ENCODE assay signal across 20 cellular contexts in the genomic region with DNA sequence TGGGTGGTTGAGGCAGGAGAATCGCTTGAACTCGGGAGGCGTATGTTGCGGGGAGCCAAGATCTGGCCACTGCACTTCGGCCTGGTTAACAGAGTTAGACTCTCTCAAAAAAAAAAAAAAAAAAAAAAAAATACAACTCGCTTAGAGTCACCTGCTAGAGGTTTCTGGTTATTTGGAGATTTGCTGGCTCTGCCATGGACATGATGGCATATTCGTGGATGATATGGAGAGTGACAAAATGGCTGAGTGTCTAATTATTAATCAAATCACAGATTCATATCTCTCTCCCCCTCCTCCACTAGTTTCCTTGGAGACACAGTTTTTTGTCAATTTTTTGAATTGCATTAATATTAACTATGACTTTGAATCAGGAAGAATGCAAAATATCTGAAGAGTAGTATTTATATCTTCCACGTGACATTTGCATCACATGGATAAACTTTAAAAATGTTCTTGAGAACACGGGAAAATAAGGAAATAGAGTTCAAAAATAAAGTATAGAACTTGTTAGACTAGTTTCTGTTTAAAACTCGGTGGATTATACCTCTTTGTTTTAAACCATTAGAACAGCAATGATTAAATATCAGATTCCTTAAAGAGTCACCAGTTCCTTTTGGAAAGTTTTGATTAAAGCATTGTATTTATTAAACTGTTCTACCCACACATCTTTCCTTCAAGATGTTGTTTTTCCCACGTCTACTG. TPM values are rescaled to one million over a fixed set of nuclear protein-coding genes. Genes with fewer than 3 reads are reported as not detected.
DNase-seq lines count a peak whose midpoint lies in the region; ATAC-seq and TF ChIP-seq lines count a peak whose summit lies in the region.
"Had no signal": no experiment of that assay in that cellular context is flagged by ENCODE, and none has a peak within 500 bp of the region (broad histone marks: within the 10 kb centered on the region; RNA-seq: fewer than 3 reads in every experiment).

No MANE protein-coding gene starts in this region.

- CTCF ChIA-PET in activated CD4-positive, alpha-beta T cell treated with anti-CD3 and anti-CD28 coated beads, Interleukin-2, amount 10 ng/mL, durations not matched to agents 7 days and 5 days (lab: Charles Lee): no interaction called here

- H3K4me1 ChIP-seq in OCI-LY3 (ENCODE audit: low read length): peaks cover 8% of the 10 kb centered on the region
- H3K4me1 ChIP-seq in mesendoderm (ENCODE audit: control insufficient read depth, low read depth, low read length): no peaks in the 10 kb centered on the region
- peaks cover 0 to 3% (median 2%) of the 10 kb centered on the region in 4 donors for H3K4me1 ChIP-seq in stomach
- H3K4me1 ChIP-seq: SJSA1 had no signal

- WGBS in mesendoderm (ENCODE audit: extremely low coverage, insufficient coverage, low lambda C conversion rate): no CpG with 5 or more reads among the region's 11 CpGs
- WGBS in stomach, 5 donors: 37 to 56% (median 45%) methylated on average over 11 of the region's 11 CpGs

- H3K9me3 Mint-ChIP-seq in activated CD4-positive, alpha-beta T cell treated with anti-CD3 and anti-CD28 coated beads, Interleukin-2, amount 10 ng/mL, durations not matched to agents 7 days and 5 days: no peaks in the 10 kb centered on the region
- H3K9me3 Mint-ChIP-seq: CD8-positive, alpha-beta T cell had no signal

- no peak overlapping the region for H4K8ac ChIP-seq in mesendoderm (ENCODE audit: low read depth, low read length)

- H3K4me3 ChIP-seq in OCI-LY3 (ENCODE audit: low read length) (no peak overlapping the region), mesendoderm (ENCODE audit: low read length) (no peak overlapping the region), stomach (no peak overlapping the region)
- H3K4me3 ChIP-seq: BLaER1 treated with 17β-estradiol and CSF1 and Interleukin-3, amounts not matched to agents 10 nM and 100 nM; MG63; SJSA1 had no signal

- no peak overlapping the region for H2BK5ac ChIP-seq in mesendoderm (ENCODE audit: low read length)

- no peaks in the 10 kb centered on the region for H3K79me1 ChIP-seq in mesendoderm (ENCODE audit: low read length)

- H3K79me2 ChIP-seq in OCI-LY3 (ENCODE audit: low read length) (no peaks in the 10 kb centered on the region), mesendoderm (ENCODE audit: control insufficient read depth, insufficient read depth, low read length) (no peaks in the 10 kb centered on the region)

- POLR2A ChIA-PET in activated CD4-positive, alpha-beta T cell treated with anti-CD3 and anti-CD28 coated beads, Interleukin-2, amount 10 ng/mL, durations not matched to agents 7 days and 5 days (lab: Charles Lee): no interaction called here

- peak overlapping the region; percentile 18; the same call in 1 of the 2 replicates for H2AFZ ChIP-seq in OCI-LY3 (ENCODE audit: low read depth, low read length)

- no peaks in the 10 kb centered on the region for H4K20me1 ChIP-seq in OCI-LY3 (ENCODE audit: insufficient read depth, low read length)
- H4K20me1 ChIP-seq: BLaER1 treated with 17β-estradiol and CSF1 and Interleukin-3, amounts not matched to agents 10 nM and 100 nM had no signal

- H3K9me3 ChIP-seq in OCI-LY3 (ENCODE audit: insufficient read depth, low read length): no peaks in the 10 kb centered on the region
- H3K9me3 ChIP-seq in stomach: no peaks in the 10 kb centered on the region
- H3K9me3 ChIP-seq: BLaER1 treated with 17β-estradiol and CSF1 and Interleukin-3, amounts not matched to agents 10 nM and 100 nM; MG63; SJSA1 had no signal

- H3K36me3 ChIP-seq in OCI-LY3 (replicated peaks; ENCODE audit: low read depth, low read length): no peaks in the 10 kb centered on the region
- H3K36me3 ChIP-seq in mesendoderm (ENCODE audit: control insufficient read depth, insufficient read depth, low read length): no peaks in the 10 kb centered on the region
- no peaks in the 10 kb centered on the region for H3K36me3 ChIP-seq in stomach
- H3K36me3 ChIP-seq: BLaER1 treated with 17β-estradiol and CSF1 and Interleukin-3, amounts not matched to agents 10 nM and 100 nM; MG63; SJSA1 had no signal

- H3K18ac ChIP-seq in mesendoderm (ENCODE audit: low read length): no peak overlapping the region

- H3K4me1 Mint-ChIP-seq in activated CD4-positive, alpha-beta T cell treated with anti-CD3 and anti-CD28 coated beads, Interleukin-2, amount 10 ng/mL, durations not matched to agents 7 days and 5 days: no peaks in the 10 kb centered on the region

- TF ChIP-seq CTCF in OCI-LY3 (IDR thresholded peaks at IDR 0.05; ENCODE audit: low read depth, low read length) (no peak), stomach (IDR thresholded peaks at IDR 0.05) (no peak)

- H2BK15ac ChIP-seq in mesendoderm (replicated peaks; ENCODE audit: low read depth): peak overlapping the region; percentile 19

- no peak overlapping the region for H4K5ac ChIP-seq in mesendoderm (ENCODE audit: low read length)

- H3K23ac ChIP-seq in mesendoderm (ENCODE audit: low read length): no peak overlapping the region

- no peak overlapping the region for H3K4ac ChIP-seq in mesendoderm (ENCODE audit: low read depth, low read length)

- DNase-seq in mesendoderm (no peak), stomach (no peak), amygdala (lab: John Stamatoyannopoulos, UW) (no peak)
- no peak for DNase-seq in activated CD4-positive, alpha-beta T cell treated with anti-CD3 and anti-CD28 coated beads, Interleukin-2, amount 10 ng/mL, durations not matched to agents 7 days and 5 days
- DNase-seq: CD8-positive, alpha-beta T cell; DMS79 treated with DMSO at 0.1 percent for 48 hours; H7; IMR-90; MG63; NCI-H1092; NCI-H1436 treated with DMSO at 0.1 percent for 48 hours; NCI-H2029; NCI-H345 had no signal

- no peaks in the 10 kb centered on the region for H3K27me3 Mint-ChIP-seq in activated CD4-positive, alpha-beta T cell treated with anti-CD3 and anti-CD28 coated beads, Interleukin-2, amount 10 ng/mL, durations not matched to agents 7 days and 5 days

- H3K9ac ChIP-seq in OCI-LY3 (ENCODE audit: low read length): no peak overlapping the region
- H3K9ac ChIP-seq in mesendoderm (ENCODE audit: low read length): no peak overlapping the region
- H3K9ac ChIP-seq: BLaER1 treated with 17β-estradiol and CSF1 and Interleukin-3, amounts not matched to agents 10 nM and 100 nM had no signal

- H3K27ac Mint-ChIP-seq in activated CD4-positive, alpha-beta T cell treated with anti-CD3 and anti-CD28 coated beads, Interleukin-2, amount 10 ng/mL, durations not matched to agents 7 days and 5 days: no peak overlapping the region
- H3K27ac Mint-ChIP-seq: CD8-positive, alpha-beta T cell had no signal

- no peak overlapping the region for H3K4me3 Mint-ChIP-seq in activated CD4-positive, alpha-beta T cell treated with anti-CD3 and anti-CD28 coated beads, Interleukin-2, amount 10 ng/mL, durations not matched to agents 7 days and 5 days
- H3K4me3 Mint-ChIP-seq: CD8-positive, alpha-beta T cell had no signal

- TF ChIP-seq POLR2A in stomach (IDR thresholded peaks at IDR 0.05): no peak

- peak; percentile 70 for ATAC-seq in esophagus mucosa
- no peak for ATAC-seq in HG02938 (IDR thresholded peaks at IDR 0.05; ENCODE audit: unreplicated experiment)
- ATAC-seq: CD8-positive, alpha-beta T cell; Panc1 had no signal

- H3K27me3 ChIP-seq in OCI-LY3 (ENCODE audit: low read depth, low read length): no peaks in the 10 kb centered on the region
- no peaks in the 10 kb centered on the region for H3K27me3 ChIP-seq in mesendoderm (ENCODE audit: insufficient read depth, low read length, poor library complexity)
- H3K27me3 ChIP-seq in stomach: no peaks in the 10 kb centered on the region
- H3K27me3 ChIP-seq: BLaER1 treated with 17β-estradiol and CSF1 and Interleukin-3, amounts not matched to agents 10 nM and 100 nM; MG63; SJSA1 had no signal

- no peak overlapping the region for H2BK120ac ChIP-seq in mesendoderm (ENCODE audit: low read depth, low read length)

- no peak for TF ChIP-seq EP300 in stomach (IDR thresholded peaks at IDR 0.05)

- H3K4me2 ChIP-seq in OCI-LY3 (ENCODE audit: low read length): no peak overlapping the region
- H3K4me2 ChIP-seq in mesendoderm (ENCODE audit: low read length): no peak overlapping the region

- intact Hi-C loops in stomach (cut with DNase I; ENCODE audit: low total_unique reads): no loop called here

- no peaks in the 10 kb centered on the region for H3K36me3 Mint-ChIP-seq in activated CD4-positive, alpha-beta T cell treated with anti-CD3 and anti-CD28 coated beads, Interleukin-2, amount 10 ng/mL, durations not matched to agents 7 days and 5 days (ENCODE audit: low read depth)
- H3K36me3 Mint-ChIP-seq: CD8-positive, alpha-beta T cell had no signal

- no peak overlapping the region for H3K56ac ChIP-seq in mesendoderm (ENCODE audit: low read length)

- no peak overlapping the region for H3K27ac ChIP-seq in OCI-LY3 (ENCODE audit: low read length)
- no peak overlapping the region for H3K27ac ChIP-seq in mesendoderm (ENCODE audit: low read depth, low read length)
- peak overlapping the region in 3 of 5 donors; percentile 11 to 49 (median 39) for H3K27ac ChIP-seq in stomach
- H3K27ac ChIP-seq: BLaER1 treated with 17β-estradiol and CSF1 and Interleukin-3, amounts not matched to agents 10 nM and 100 nM; HL-60; SJSA1 had no signal

- H2AK5ac ChIP-seq in mesendoderm (ENCODE audit: low read length): no peak overlapping the region

RNA-seq across cellular contexts. Expression of a gene that starts 47.9 kb away (rescaled TPM):
- total RNA-seq in esophagus mucosa: 302 TPM
- 27.1 TPM for polyA plus RNA-seq in mesendoderm (2013, experiment 1 of 2)
- polyA plus RNA-seq in mesendoderm (2013, experiment 2 of 2): 30.3 TPM
- 100 to 1,000 TPM in 1 of 5 donors, 10 to 100 TPM in 4; 35.7 to 585 (median 73.9) TPM for total RNA-seq in stomach
- polyA plus RNA-seq in stomach: 100 to 1,000 TPM in 1 of 3 donors, 10 to 100 TPM in 2; 23.7 to 104 (median 82.3) TPM
- total RNA-seq in activated CD4-positive, alpha-beta T cell treated with anti-CD3 and anti-CD28 coated beads, Interleukin-2, amount 10 ng/mL, durations not matched to agents 7 days and 5 days: 1 to 10 TPM; 4.7 to 4.8 TPM

Comparison
In these comparisons a context has a peak if more than half of its experiments do, and no peak if none do; other contexts are left out.
1. H3K27ac ChIP-seq: peak in stomach (3 of 5); none in OCI-LY3 (single experiment) and mesendoderm (single experiment).
2. RNA of a gene that starts 47.9 kb away (total RNA-seq): 302 TPM in esophagus mucosa (single experiment) and 35.7 to 585 TPM in stomach; 4.7 to 4.8 TPM in activated CD4-positive, alpha-beta T cell treated with anti-CD3 and anti-CD28 coated beads, Interleukin-2, amount 10 ng/mL, durations not matched to agents 7 days and 5 days; every median in the first group is over 4 times any median in the second.